10 cellular contexts compared by ENCODE assay signal in the genomic region with DNA sequence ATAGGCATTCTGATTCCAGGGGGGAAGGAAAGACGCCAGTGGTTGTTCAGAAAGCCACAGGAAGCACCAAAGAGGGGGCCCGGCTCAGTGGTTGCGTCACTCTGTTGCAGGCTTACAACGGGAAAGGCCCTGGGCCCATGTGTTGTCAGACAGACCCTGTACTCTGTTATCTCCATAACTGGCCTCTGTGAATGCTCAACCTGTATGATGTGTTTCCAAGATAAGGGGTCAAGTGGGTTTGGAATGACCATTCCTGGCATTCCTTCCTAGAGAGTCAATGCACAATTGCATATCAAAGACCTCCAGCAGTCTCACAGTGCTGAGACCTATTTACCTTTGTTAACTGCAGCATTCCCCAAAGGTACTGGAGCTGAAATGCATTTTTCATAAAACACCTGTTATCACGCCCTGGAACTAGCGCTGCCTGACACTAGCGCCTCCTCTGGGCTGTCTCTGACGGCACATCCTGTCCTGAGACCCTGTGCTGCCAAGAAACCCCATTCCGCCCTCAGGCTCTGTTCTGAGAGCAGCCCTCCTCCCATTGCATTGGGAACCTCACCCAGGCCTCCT. TPM values are rescaled to one million over a fixed set of nuclear protein-coding genes. Genes with fewer than 3 reads are reported as not detected.
A peak's percentile ranks its signal among the peaks of the same experiment; 100 is the strongest.
DNase-seq lines count a peak whose midpoint lies in the region; TF ChIP-seq lines count a peak whose summit lies in the region.
"Had no signal": no experiment of that assay in that cellular context is flagged by ENCODE, and none has a peak within 500 bp of the region (broad histone marks: within the 10 kb centered on the region; RNA-seq: fewer than 3 reads in every experiment).

No MANE protein-coding gene starts in this region.

- H3K4me3 ChIP-seq in effector memory CD4-positive, alpha-beta T cell (ENCODE audit: insufficient read depth, low read depth, low read length, poor library complexity, severe bottlenecking): no peak overlapping the region
- H3K4me3 ChIP-seq in prostate gland: no peak overlapping the region
- H3K4me3 ChIP-seq: adrenal gland had no signal

- no peaks in the 10 kb centered on the region for H3K27me3 ChIP-seq in effector memory CD4-positive, alpha-beta T cell (replicated peaks; ENCODE audit: control insufficient read depth, insufficient read depth, low read length, poor library complexity, severe bottlenecking)
- no peaks in the 10 kb centered on the region for H3K27me3 ChIP-seq in prostate gland (replicated peaks; ENCODE audit: insufficient read depth)
- H3K27me3 ChIP-seq: adrenal gland had no signal

- intact Hi-C loops in prostate gland (cut with DNase I): no loop called here

- H3K4me1 ChIP-seq in effector memory CD4-positive, alpha-beta T cell (ENCODE audit: control insufficient read depth, insufficient read depth, low read length, poor library complexity, severe bottlenecking): peaks cover 14% of the 10 kb centered on the region
- no peaks in the 10 kb centered on the region for H3K4me1 ChIP-seq in prostate gland (replicated peaks)

- DNase-seq in EL (peak; percentile 36), M059J (ENCODE audit: low read depth) (peak; percentile 87), dermis blood vessel endothelial cell (peak; percentile 91), non-pigmented ciliary epithelial cell (ENCODE audit: low read depth) (peak; percentile 45), ecto neural progenitor cell (ENCODE audit: low spot score) (no peak), GM10266 (ENCODE audit: extremely low spot score) (no peak), prostate gland (ENCODE audit: low spot score) (no peak)
- no peak for DNase-seq in effector memory CD4-positive, alpha-beta T cell
- DNase-seq: NCI-H1092 treated with DMSO at 0.1 percent for 48 hours had no signal

- no peak for TF ChIP-seq CTCF in GM10266 (IDR thresholded peaks at IDR 0.05; ENCODE audit: control insufficient read depth, insufficient read depth, low read depth, missing control alignments)
- no peak for TF ChIP-seq CTCF in prostate gland (IDR thresholded peaks at IDR 0.05)

- H3K9me3 ChIP-seq in effector memory CD4-positive, alpha-beta T cell (ENCODE audit: control insufficient read depth, low read length): no peaks in the 10 kb centered on the region
- H3K9me3 ChIP-seq in prostate gland: no peaks in the 10 kb centered on the region
- H3K9me3 ChIP-seq: adrenal gland had no signal

- no peaks in the 10 kb centered on the region for H3K36me3 ChIP-seq in effector memory CD4-positive, alpha-beta T cell (ENCODE audit: control insufficient read depth, insufficient read depth, low read length)
- no peaks in the 10 kb centered on the region for H3K36me3 ChIP-seq in prostate gland
- H3K36me3 ChIP-seq: adrenal gland had no signal

- no peak for TF ChIP-seq POLR2A in prostate gland (IDR thresholded peaks at IDR 0.05)

- no peak overlapping the region for H3K27ac ChIP-seq in effector memory CD4-positive, alpha-beta T cell (ENCODE audit: insufficient read depth, low read length, poor library complexity, severe bottlenecking)
- H3K27ac ChIP-seq in prostate gland: no peak overlapping the region
- H3K27ac ChIP-seq: adrenal gland had no signal

- 76% methylated on average over 9 of the region's 9 CpGs for WGBS in prostate gland

RNA-seq across cellular contexts. Expression of gene LRRFIP1, which starts 13.2 kb away (rescaled TPM):
- 12.5 and 29.9 TPM in 2 replicates for total RNA-seq in M059J (2014; rRNA removed; shearing (Covaris generic))
- total RNA-seq in dermis blood vessel endothelial cell (198 and 305 TPM in 2 replicates), prostate gland (10 to 100 TPM; 66.1 to 73.1 TPM)

RNA-seq across cellular contexts. Expression of gene RAB17, which starts 23.7 kb away (rescaled TPM):
- 0.30 and 1.8 TPM in 2 replicates for total RNA-seq in M059J (2014; rRNA removed; shearing (Covaris generic))
- total RNA-seq in dermis blood vessel endothelial cell (4.9 and 14.1 TPM in 2 replicates), prostate gland (10 to 100 TPM; 12.6 to 13.6 TPM)

RNA-seq across cellular contexts. Expression of gene PRLH, which starts 47.9 kb away (rescaled TPM):
- not detected in 2 replicates for total RNA-seq in M059J (2014; rRNA removed; shearing (Covaris generic))
- total RNA-seq in dermis blood vessel endothelial cell (not detected in 2 replicates), prostate gland (not detected)
- total RNA-seq: adrenal gland had no signal

Comparison
In these comparisons a context has a peak if more than half of its experiments do, and no peak if none do; other contexts are left out.
1. DNase-seq: peak in EL (single experiment), M059J (single experiment), dermis blood vessel endothelial cell (single experiment) and non-pigmented ciliary epithelial cell (single experiment); none in ecto neural progenitor cell (single experiment), effector memory CD4-positive, alpha-beta T cell (0 of 3), GM10266 (single experiment) and prostate gland (single experiment).